In the genomic region with DNA sequence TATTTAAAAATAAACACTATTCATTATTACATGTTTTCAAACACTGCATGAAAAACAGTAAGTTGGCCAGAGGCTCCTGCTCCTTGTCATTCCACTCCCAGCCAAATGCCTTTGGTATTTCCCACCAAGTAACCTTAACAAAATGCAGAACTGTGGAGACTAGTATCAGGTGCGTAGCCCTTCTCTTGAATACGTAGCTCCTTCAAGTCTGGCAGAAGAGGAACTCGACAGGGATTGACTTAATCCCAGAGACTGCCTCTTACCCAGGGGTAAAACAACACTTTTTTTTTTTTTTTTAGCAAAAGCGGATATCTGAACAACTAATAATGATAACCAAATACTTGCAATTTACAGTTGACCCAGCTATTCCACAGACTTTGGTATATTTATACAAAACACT, we compare ENCODE assay signal across 10 cellular contexts. TPM values are rescaled to one million over a fixed set of nuclear protein-coding genes. Genes with fewer than 3 reads are reported as not detected.
DNase-seq lines count a peak whose midpoint lies in the region; ATAC-seq and TF ChIP-seq lines count a peak whose summit lies in the region.
"Had no signal": no experiment of that assay in that cellular context is flagged by ENCODE, and none has a peak within 500 bp of the region (broad histone marks: within the 10 kb centered on the region; RNA-seq: fewer than 3 reads in every experiment).

No MANE protein-coding gene starts in this region.

- RAD21 ChIA-PET in HCT116 (lab: Charles Lee; ENCODE audit: low non-redundant PET in 1 of 2, low total read pairs in 2 of 2, uncharacterized antibody in 2 of 2, unreplicated experiment in 2 of 2), result interaction anchor here in 1 of 2 experiments (0.7 kb wide), 1 partner anchor 173 kb away, joined by 3 read pairs; no protein-coding TSS in a partner anchor

- 3 to 11% methylated on average over 4 of the region's 4 CpGs for WGBS in gastroesophageal sphincter (ENCODE audit: low coverage in 1 of 2), 2 donors

- CTCF ChIA-PET in HCT116 (lab: Charles Lee), result interaction anchor here (0.9 to 2.2 kb wide), 6 partner anchors 11 to 232 kb away, joined by 3 to 15 read pairs (median 8); no protein-coding TSS in a partner anchor

- H3K79me2 ChIP-seq in HCT116 (ENCODE audit: insufficient read depth, low read length) (peaks cover 26% of the 10 kb centered on the region), SU-DHL-6 (ENCODE audit: insufficient read depth, low read length) (peaks cover 9% of the 10 kb centered on the region)

- TF ChIP-seq CTCF in HCT116 (IDR thresholded peaks at IDR 0.05 in 2 of 3, conservative IDR thresholded peaks at IDR 0.05 in 1 of 3; ENCODE audit: borderline replicate concordance in 1 of 3, insufficient read depth in 1 of 3, low read depth in 2 of 3, low read length in 2 of 3), result no peak
- TF ChIP-seq CTCF in SU-DHL-6 (IDR thresholded peaks at IDR 0.05; ENCODE audit: insufficient read depth, low read length, poor library complexity, severe bottlenecking), result no peak
- no peak for TF ChIP-seq CTCF in gastroesophageal sphincter (IDR thresholded peaks at IDR 0.05)

- peak overlapping the region; percentile 49; the same call in 1 of the 2 replicates for H3K27ac ChIP-seq in HCT116 (ENCODE audit: low read depth, low read length)
- H3K27ac ChIP-seq in SU-DHL-6 (ENCODE audit: low read depth, low read length), result no peak overlapping the region
- peak overlapping the region; percentile 68 to 86 (median 84) for H3K27ac ChIP-seq in gastroesophageal sphincter
- H3K27ac ChIP-seq in skeletal muscle tissue (ENCODE audit: low read depth, low read length), result peak overlapping the region; percentile 53

- H3K36me3 ChIP-seq in HCT116 (ENCODE audit: control insufficient read depth in 1 of 2, insufficient read depth in 2 of 2, low read length in 2 of 2) (peaks cover 23 to 27% of the 10 kb centered on the region in 2 experiments), SU-DHL-6 (ENCODE audit: low read length) (peaks cover 8% of the 10 kb centered on the region; the same call in 1 of the 2 replicates), gastroesophageal sphincter (peaks cover 0 to 35% of the 10 kb centered on the region in 2 donors), skeletal muscle tissue (ENCODE audit: control insufficient read depth in 3 of 3, insufficient read depth in 3 of 3, low read length in 3 of 3) (peaks cover 12 to 23% (median 23%) of the 10 kb centered on the region in 3 donors)

- H2AFZ ChIP-seq in HCT116 (ENCODE audit: low read depth, low read length, poor library complexity, severe bottlenecking) (no peak overlapping the region), SU-DHL-6 (ENCODE audit: low read depth, low read length, severe bottlenecking) (peak overlapping the region; percentile 90)

- peak overlapping the region; percentile 81 for H3K4me2 ChIP-seq in HCT116 (ENCODE audit: low read length)
- peak overlapping the region; percentile 97 for H3K4me2 ChIP-seq in SU-DHL-6 (ENCODE audit: low read depth, low read length, poor library complexity, severe bottlenecking)

- intact Hi-C loops in HCT116 (cut with micrococcal nuclease), result loop anchor here (5.0 kb wide), 1 partner anchor 184 kb away; no protein-coding TSS in a partner anchor

- no peaks in the 10 kb centered on the region for H4K20me1 ChIP-seq in HCT116 (ENCODE audit: insufficient read depth)
- no peaks in the 10 kb centered on the region for H4K20me1 ChIP-seq in SU-DHL-6 (ENCODE audit: low read depth, low read length)

- TF ChIP-seq POLR2A in HCT116 (IDR thresholded peaks at IDR 0.05; ENCODE audit: borderline replicate concordance, extremely low read depth, insufficient read depth, insufficient read length), result no peak
- TF ChIP-seq POLR2A in gastroesophageal sphincter (IDR thresholded peaks at IDR 0.05), result no peak

- H3K9ac ChIP-seq in HCT116 (ENCODE audit: low read length), result peak overlapping the region; percentile 85
- H3K9ac ChIP-seq in SU-DHL-6 (ENCODE audit: low read length), result peak overlapping the region; percentile 85
- H3K9ac ChIP-seq in skeletal muscle tissue (ENCODE audit: low read depth in 1 of 3, low read length in 3 of 3), result peak overlapping the region; percentile 93 to 94 (median 93)

- H3K9me3 ChIP-seq in HCT116 (ENCODE audit: control insufficient read depth in 1 of 2, insufficient read depth in 1 of 2, low read depth in 1 of 2, low read length in 2 of 2) (no peaks in the 10 kb centered on the region), SU-DHL-6 (ENCODE audit: insufficient read depth, low read length) (no peaks in the 10 kb centered on the region), gastroesophageal sphincter (no peaks in the 10 kb centered on the region), skeletal muscle tissue (ENCODE audit: control insufficient read depth in 3 of 3, low read length in 3 of 3) (no peaks in the 10 kb centered on the region)

- no peak for TF ChIP-seq EP300 in gastroesophageal sphincter (IDR thresholded peaks at IDR 0.05)

- DNase-seq in HCT116 (ENCODE audit: low read depth, low spot score), result no peak
- no peak for DNase-seq in AG08395 (ENCODE audit: low spot score)
- no peak for DNase-seq in cerebellum (ENCODE audit: low spot score)
- no peak for DNase-seq in NCI-H2107 treated with DMSO at 0.1 percent for 48 hours (lab: John Stamatoyannopoulos, UW; ENCODE audit: unreplicated experiment)
- DNase-seq: NCI-H345 had no signal

- H3K4me1 ChIP-seq in HCT116 (ENCODE audit: control insufficient read depth in 1 of 2, insufficient read depth in 2 of 2, low read length in 2 of 2) (peaks cover 3 to 15% of the 10 kb centered on the region in 2 experiments; a peak in 3 of 4 replicates), gastroesophageal sphincter (peaks cover 3 to 25% (median 4%) of the 10 kb centered on the region in 3 donors), skeletal muscle tissue (ENCODE audit: control insufficient read depth in 3 of 3, insufficient read depth in 3 of 3, low read length in 3 of 3) (peaks cover 4 to 12% (median 9%) of the 10 kb centered on the region in 3 donors)

- ATAC-seq in HCT116 (no peak), gastroesophageal sphincter (no peak), HG02840 (IDR thresholded peaks at IDR 0.05; ENCODE audit: low FRiP score, unreplicated experiment) (no peak)

- BruUV-seq in HCT116 (replicated peaks; lab: Mats Ljungman, UMichigan), result no TSS peak

- TF ChIP-seq RAD21 in HCT116 (IDR thresholded peaks at IDR 0.05; ENCODE audit: low read depth), result no peak

- H3F3A ChIP-seq in SU-DHL-6 (ENCODE audit: insufficient read depth), result peaks cover 6% of the 10 kb centered on the region

- H3K9me2 ChIP-seq in HCT116 (ENCODE audit: insufficient read depth) (no peaks in the 10 kb centered on the region), SU-DHL-6 (replicated peaks; ENCODE audit: insufficient read depth, low read length) (no peaks in the 10 kb centered on the region)

- H3K27me3 ChIP-seq in HCT116 (ENCODE audit: insufficient read depth, low read length) (no peaks in the 10 kb centered on the region), SU-DHL-6 (ENCODE audit: low read length) (no peaks in the 10 kb centered on the region), gastroesophageal sphincter (no peaks in the 10 kb centered on the region), skeletal muscle tissue (ENCODE audit: control insufficient read depth in 3 of 3, insufficient read depth in 3 of 3, low read length in 3 of 3) (no peaks in the 10 kb centered on the region)

- POLR2A ChIA-PET in HCT116 (lab: Charles Lee), result no interaction called here

- H3K4me3 ChIP-seq in HCT116 (replicated peaks in 1 of 2; ENCODE audit: low read depth in 1 of 2, low read length in 2 of 2) (peak overlapping the region; percentile 93 to 95), SU-DHL-6 (ENCODE audit: insufficient read depth, low read length, poor library complexity, severe bottlenecking) (peak overlapping the region; percentile 96), gastroesophageal sphincter (peak overlapping the region; percentile 81 to 99), skeletal muscle tissue (ENCODE audit: low read length in 3 of 3) (peak overlapping the region; percentile 93 to 95 (median 94))

TF ChIP-seq in HCT116, 20 proteins besides CTCF, POLR2A, EP300 and RAD21:
- TF ChIP-seq TCF7L2 (IDR thresholded peaks at IDR 0.05; ENCODE audit: borderline replicate concordance, extremely low read depth, insufficient read depth, insufficient read length) (no peak), SRF (IDR thresholded peaks at IDR 0.05; ENCODE audit: low read depth) (no peak), POLR2AphosphoS5 (IDR thresholded peaks at IDR 0.05; ENCODE audit: low read depth, low read length) (no peak), FOSL1 (IDR thresholded peaks at IDR 0.05; ENCODE audit: low read depth) (no peak), CEBPB (IDR thresholded peaks at IDR 0.05; ENCODE audit: low read depth) (no peak), EZH2phosphoT487 (IDR thresholded peaks at IDR 0.05; ENCODE audit: borderline replicate concordance) (no peak), EZH2 (IDR thresholded peaks at IDR 0.05) (no peak), SP1 (IDR thresholded peaks at IDR 0.05; ENCODE audit: low read depth) (no peak), ELF1 (IDR thresholded peaks at IDR 0.05; ENCODE audit: borderline replicate concordance, low read depth) (no peak), SIN3A (IDR thresholded peaks at IDR 0.05; ENCODE audit: low read depth) (no peak)
- TF ChIP-seq, protein P1, sequence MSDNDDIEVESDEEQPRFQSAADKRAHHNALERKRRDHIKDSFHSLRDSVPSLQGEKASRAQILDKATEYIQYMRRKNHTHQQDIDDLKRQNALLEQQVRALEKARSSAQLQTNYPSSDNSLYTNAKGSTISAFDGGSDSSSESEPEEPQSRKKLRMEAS (IDR thresholded peaks at IDR 0.05), result no peak

RNA-seq across cellular contexts. Expression of gene COMMD2, which starts 0.7 kb away (rescaled TPM):
- total RNA-seq in HCT116 (2021; ENCODE audit: unreplicated experiment), result 35.5 TPM
- polyA plus RNA-seq in HCT116 (2012), result 16.7 and 18.7 TPM in 2 replicates
- 10 to 100 TPM; 20.7 to 39.5 (median 31.9) TPM for total RNA-seq in gastroesophageal sphincter
- total RNA-seq in skeletal muscle tissue, result 22.4 TPM
- total RNA-seq in cerebellum, result 56.2 TPM

RNA-seq across cellular contexts. Expression of gene ANKUB1, which starts 40.8 kb away (rescaled TPM):
- total RNA-seq in HCT116 (2021; ENCODE audit: unreplicated experiment), result not detected
- polyA plus RNA-seq in HCT116 (2012), result 0.04 TPM in 1 of 2 replicates, not detected in the other
- not detected for total RNA-seq in gastroesophageal sphincter
- not detected for total RNA-seq in skeletal muscle tissue
- 0.36 TPM for total RNA-seq in cerebellum
- total RNA-seq: myocyte had no signal
